ENCODE assay signal across 1 cellular context in genomic region chr9:3508531-3509374, GRCh38.
TF ChIP-seq lines count a peak whose summit lies in the region.

No MANE protein-coding gene starts in this region.

TF ChIP-seq in HepG2, 621 proteins besides CTCF, POLR2A, EP300 and RAD21 (continued from another document):
- TF ChIP-seq ZNF251 (CRISPR knock-in tag; IDR thresholded peaks at IDR 0.05) (no peak), NFE2L2 (IDR thresholded peaks at IDR 0.05; ENCODE audit: low read length) (no peak), SKIL (CRISPR knock-in tag; IDR thresholded peaks at IDR 0.05; ENCODE audit: borderline replicate concordance) (no peak), ZNF503 (CRISPR knock-in tag; IDR thresholded peaks at IDR 0.05) (no peak), CAMTA2 (CRISPR knock-in tag; IDR thresholded peaks at IDR 0.05; ENCODE audit: borderline replicate concordance) (no peak), ZFP36L1 (CRISPR knock-in tag; IDR thresholded peaks at IDR 0.05) (no peak), GTF3A (CRISPR knock-in tag; conservative IDR thresholded peaks at IDR 0.05) (no peak), THAP11 (CRISPR knock-in tag; IDR thresholded peaks at IDR 0.05) (no peak), MXD4 (CRISPR knock-in tag; IDR thresholded peaks at IDR 0.05) (no peak), CEBPB (IDR thresholded peaks at IDR 0.05; ENCODE audit: borderline replicate concordance, low read depth, low read length) (0 out of 2 replicates have a peak, but pooled peaks have one; percentile 19), ZNF296 (CRISPR knock-in tag; conservative IDR thresholded peaks at IDR 0.05) (no peak)
